In the genomic region with DNA sequence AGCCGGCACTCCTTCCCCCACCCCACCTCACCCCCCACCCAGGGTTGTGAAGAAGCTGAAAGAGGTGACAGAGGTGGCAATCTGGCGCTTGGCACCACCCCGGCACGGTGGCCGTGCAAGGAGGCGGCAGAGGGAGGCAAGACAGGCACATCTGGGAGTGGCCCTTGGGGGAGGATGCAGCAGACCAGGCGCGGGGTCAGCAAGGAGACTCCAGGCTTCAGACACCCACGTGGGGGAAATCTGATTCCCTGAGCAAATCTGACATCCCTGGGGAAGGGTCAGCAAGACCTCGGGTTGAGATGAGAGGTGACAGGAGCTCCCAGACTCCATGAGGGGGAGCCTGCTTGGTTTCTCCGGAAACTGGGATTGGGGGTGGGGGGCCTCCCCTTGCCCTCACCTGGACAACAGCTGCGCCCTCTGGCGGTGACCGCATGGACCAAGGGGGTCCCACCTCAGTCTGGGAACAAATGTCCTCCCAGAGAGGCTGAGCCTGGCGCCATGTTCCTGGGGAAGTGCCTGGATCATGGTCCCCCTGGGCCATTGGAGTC, we compare ENCODE assay signal across 11 cellular contexts. TPM values are rescaled to one million over a fixed set of nuclear protein-coding genes. Genes with fewer than 3 reads are reported as not detected.
DNase-seq lines count a peak whose midpoint lies in the region; ATAC-seq and TF ChIP-seq lines count a peak whose summit lies in the region.
"Had no signal": no experiment of that assay in that cellular context is flagged by ENCODE, and none has a peak within 500 bp of the region (broad histone marks: within the 10 kb centered on the region; RNA-seq: fewer than 3 reads in every experiment).

No MANE protein-coding gene starts in this region.

- peaks cover 0 to 50% of the 10 kb centered on the region in 2 donors for H3K4me1 ChIP-seq in right atrium auricular region

- H3K36me3 ChIP-seq in right atrium auricular region: no peaks in the 10 kb centered on the region

- H3K9me3 ChIP-seq in right atrium auricular region: no peaks in the 10 kb centered on the region

- peak; percentile 37 to 48 for DNase-seq in activated CD4-positive, alpha-beta T cell treated with anti-CD3 and anti-CD28 coated beads for 4 hours
- no peak for DNase-seq in activated CD4-positive, alpha-beta T cell treated with anti-CD3 and anti-CD28 coated beads, Interleukin-2, amount 50 U/mL, for 4 hours
- DNase-seq in activated T-cell treated with anti-CD3 and anti-CD28 coated beads for 48 hours (ENCODE audit: low read depth) (peak; percentile 39), right atrium auricular region (ENCODE audit: low spot score) (no peak), GM19240 (ENCODE audit: insufficient read length, low spot score) (no peak), NCI-H446 (lab: John Stamatoyannopoulos, UW) (no peak)
- peak; percentile 13 for DNase-seq in stimulated activated CD8-positive, alpha-beta memory T cell treated with anti-CD3 and anti-CD28 coated beads, Interleukin-7, amount 100 ng/mL, for 24 hours (ENCODE audit: low read depth)
- DNase-seq: CD4-positive, CD25-positive, alpha-beta regulatory T cell had no signal

- no peak overlapping the region for H3K4me3 ChIP-seq in right atrium auricular region

- no peak for ATAC-seq in HG02852 (IDR thresholded peaks at IDR 0.05; ENCODE audit: unreplicated experiment)
- ATAC-seq: naive thymus-derived CD8-positive, alpha-beta T cell; Panc1 had no signal

- TF ChIP-seq CTCF in right atrium auricular region (IDR thresholded peaks at IDR 0.05): peak in 1 of 2 donors; percentile 64

- no peaks in the 10 kb centered on the region for H3K27me3 ChIP-seq in right atrium auricular region

- peak overlapping the region; percentile 91 to 95 for H3K27ac ChIP-seq in right atrium auricular region

RNA-seq across cellular contexts. Expression of gene RCOR2, which starts 4.0 kb away (rescaled TPM):
- total RNA-seq in right atrium auricular region: 1 to 10 TPM in 1 of 2 donors, under 1 TPM in 1; 0.90 to 1.7 TPM
- total RNA-seq: CD4-positive, CD25-positive, alpha-beta regulatory T cell; naive thymus-derived CD8-positive, alpha-beta T cell had no signal

RNA-seq across cellular contexts. Expression of gene NAA40, which starts 17.9 kb away (rescaled TPM):
- 10 to 100 TPM; 15.4 to 25.5 TPM for total RNA-seq in right atrium auricular region

RNA-seq across cellular contexts. Expression of gene COX8A, which starts 53.5 kb away (rescaled TPM):
- total RNA-seq in right atrium auricular region: 1,000 to 10,000 TPM in 1 of 2 donors, 100 to 1,000 TPM in 1; 830 to 1,057 TPM

Comparison
In these comparisons a context has a peak if more than half of its experiments do, and no peak if none do; other contexts are left out.
1. DNase-seq: peak in activated CD4-positive, alpha-beta T cell treated with anti-CD3 and anti-CD28 coated beads for 4 hours (2 of 2), activated T-cell treated with anti-CD3 and anti-CD28 coated beads for 48 hours (single experiment) and stimulated activated CD8-positive, alpha-beta memory T cell treated with anti-CD3 and anti-CD28 coated beads, Interleukin-7, amount 100 ng/mL, for 24 hours (single experiment); none in activated CD4-positive, alpha-beta T cell treated with anti-CD3 and anti-CD28 coated beads, Interleukin-2, amount 50 U/mL, for 4 hours (0 of 2), right atrium auricular region (single experiment), GM19240 (single experiment) and NCI-H446 (0 of 2).